ENCODE assay signal across 9 cellular contexts in the genomic region with DNA sequence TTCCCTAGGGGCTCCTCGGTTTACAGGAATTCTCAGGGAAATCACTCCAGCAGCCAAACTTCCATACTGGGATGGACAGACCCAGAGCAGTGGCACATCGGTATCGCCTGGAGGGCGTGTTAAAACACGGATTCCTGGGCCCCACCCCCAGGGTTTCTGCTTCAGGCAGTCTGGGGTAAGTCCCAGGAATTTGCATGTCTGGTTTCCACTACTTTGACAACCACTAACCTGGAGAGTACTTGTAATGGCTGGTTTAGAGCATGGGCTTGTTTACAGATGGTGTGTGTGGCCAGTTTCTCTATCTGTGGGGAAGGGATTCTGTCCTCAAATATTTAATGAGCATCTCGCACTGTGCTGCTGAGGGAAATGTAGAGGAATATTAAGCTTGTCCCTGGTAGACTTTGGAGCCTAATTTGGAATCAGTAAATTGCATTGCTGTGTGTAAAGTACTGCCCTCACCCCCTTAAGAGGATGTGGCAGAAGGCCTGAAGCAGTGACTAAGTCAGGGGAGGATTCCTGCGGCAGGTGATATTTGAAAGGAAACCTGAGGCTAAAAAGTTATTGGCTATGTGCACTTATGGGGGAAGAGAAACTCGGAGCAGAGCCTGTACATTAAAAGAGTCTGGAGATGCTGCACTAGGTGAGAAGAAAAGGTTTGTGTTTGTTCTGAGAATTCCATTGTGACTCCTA. TPM values are rescaled to one million over a fixed set of nuclear protein-coding genes. Genes with fewer than 3 reads are reported as not detected.
DNase-seq lines count a peak whose midpoint lies in the region; ATAC-seq, FAIRE-seq and TF ChIP-seq lines count a peak whose summit lies in the region.
"Had no signal": no experiment of that assay in that cellular context is flagged by ENCODE, and none has a peak within 500 bp of the region (broad histone marks: within the 10 kb centered on the region; RNA-seq: fewer than 3 reads in every experiment).

No MANE protein-coding gene starts in this region.

- H3K9ac ChIP-seq in HUES6 (ENCODE audit: low read length) = peak overlapping the region; percentile 0

- peak; percentile 98 for ATAC-seq in GM18907 (IDR thresholded peaks at IDR 0.05; ENCODE audit: unreplicated experiment)
- ATAC-seq in lower lobe of right lung = peak; percentile 67 to 70

- intact Hi-C loops in lower lobe of right lung (cut with DNase I) = no loop called here

- H3K4me1 ChIP-seq in HUES6 (ENCODE audit: control insufficient read depth, insufficient read depth, low read length) = peaks cover 17% of the 10 kb centered on the region; the same call in 1 of the 2 replicates
- H3K4me1 ChIP-seq in lower lobe of right lung = peaks cover 26% of the 10 kb centered on the region

- no peaks in the 10 kb centered on the region for H3K27me3 ChIP-seq in H7 (ENCODE audit: control insufficient read depth, insufficient read depth, low read length)
- H3K27me3 ChIP-seq in HUES6 (ENCODE audit: control insufficient read depth, insufficient read depth, low read length) = no peaks in the 10 kb centered on the region
- H3K27me3 ChIP-seq in lower lobe of right lung (ENCODE audit: low read depth) = no peaks in the 10 kb centered on the region
- H3K27me3 ChIP-seq: upper lobe of left lung had no signal

- TF ChIP-seq CTCF in lower lobe of right lung (IDR thresholded peaks at IDR 0.05) = no peak

- FAIRE-seq in urothelium cell line (lab: Jason Lieb, UNC) = no peak

- peak overlapping the region; percentile 7; the same call in 1 of the 2 replicates for H3K27ac ChIP-seq in HUES6 (ENCODE audit: low read depth, low read length)
- H3K27ac ChIP-seq in lower lobe of right lung = no peak overlapping the region

- DNase-seq in H7 (peak; percentile 44), lower lobe of right lung (no peak), NCI-H69 (lab: John Stamatoyannopoulos, UW) (no peak), urothelium cell line (ENCODE audit: low spot score) (no peak), GM03348 (ENCODE audit: low spot score) (no peak), UCSD-AML1 (lab: John Stamatoyannopoulos, UW; ENCODE audit: unreplicated experiment) (no peak)
- DNase-seq: upper lobe of left lung had no signal

- no peaks in the 10 kb centered on the region for H3K9me3 ChIP-seq in HUES6 (ENCODE audit: control insufficient read depth, insufficient read depth, low read depth, low read length)
- H3K9me3 ChIP-seq in lower lobe of right lung = no peaks in the 10 kb centered on the region
- H3K9me3 ChIP-seq: upper lobe of left lung had no signal

- H3K36me3 ChIP-seq in H7 (replicated peaks; ENCODE audit: control insufficient read depth, insufficient read depth, low read length) (peaks cover 3% of the 10 kb centered on the region; the same call in 1 of the 2 replicates), HUES6 (ENCODE audit: control insufficient read depth, insufficient read depth, low read length) (peaks cover 15% of the 10 kb centered on the region; the same call in 1 of the 2 replicates), lower lobe of right lung (peaks cover 4% of the 10 kb centered on the region)

- no peak overlapping the region for H3K4me3 ChIP-seq in H7 (ENCODE audit: insufficient read depth, low read depth, low read length)
- H3K4me3 ChIP-seq in HUES6 (ENCODE audit: low read depth, low read length) = no peak overlapping the region
- no peak overlapping the region for H3K4me3 ChIP-seq in lower lobe of right lung
- H3K4me3 ChIP-seq: upper lobe of left lung had no signal

RNA-seq across cellular contexts. Expression of a gene that starts 18.6 kb away (rescaled TPM):
- total RNA-seq in H7 (2014; rRNA removed; shearing (Covaris generic)) = 107 and 128 TPM in 2 replicates
- total RNA-seq in lower lobe of right lung = 124 TPM
